10 cellular contexts compared by ENCODE assay signal in the genomic region with DNA sequence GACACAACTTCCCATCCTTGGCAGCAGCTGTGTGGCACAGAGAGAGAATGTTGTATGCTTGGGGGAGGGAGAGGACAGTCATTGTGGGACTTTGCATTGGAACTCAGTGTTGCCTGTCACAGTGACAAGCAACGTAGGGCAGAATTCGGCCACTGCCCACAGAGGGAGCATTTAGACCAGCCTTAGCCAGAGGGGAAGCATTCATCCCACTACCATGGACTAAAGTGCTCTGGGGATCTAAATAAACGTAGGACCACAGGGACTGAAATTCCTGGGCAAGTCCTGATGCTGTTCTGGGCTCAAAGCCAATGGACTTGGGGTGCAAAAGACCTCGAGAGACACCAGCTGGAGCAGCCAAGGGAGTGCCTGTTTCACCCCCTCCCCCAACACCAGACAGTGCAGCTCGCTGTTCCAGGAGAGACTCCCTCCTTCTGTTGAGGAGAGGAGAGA. TPM values are rescaled to one million over a fixed set of nuclear protein-coding genes. Genes with fewer than 3 reads are reported as not detected.
DNase-seq lines count a peak whose midpoint lies in the region; ATAC-seq and TF ChIP-seq lines count a peak whose summit lies in the region.
"Had no signal": no experiment of that assay in that cellular context is flagged by ENCODE, and none has a peak within 500 bp of the region (broad histone marks: within the 10 kb centered on the region; RNA-seq: fewer than 3 reads in every experiment).

No MANE protein-coding gene starts in this region.

- WGBS in ovary, 3 donors: 45 to 58% (median 48%) methylated on average over 5 of the region's 5 CpGs

- peak overlapping the region; percentile 78 for H3K27ac ChIP-seq in HL-60 (replicated peaks)
- H3K27ac ChIP-seq in ovary: peak overlapping the region; percentile 18 to 65

- H3K4me1 ChIP-seq in ovary (ENCODE audit: insufficient read depth): peaks cover 6% of the 10 kb centered on the region

- H3K27me3 ChIP-seq in HL-60 (ENCODE audit: insufficient read depth, poor library complexity, severe bottlenecking) (no peaks in the 10 kb centered on the region), ovary (no peaks in the 10 kb centered on the region)

- intact Hi-C loops in left cardiac atrium (cut with DNase I): no loop called here
- intact Hi-C loops in ovary (cut with DNase I): no loop called here

- TF ChIP-seq EP300 in ovary (IDR thresholded peaks at IDR 0.05): no peak

- DNase-seq in HL-60 (ENCODE audit: low read depth in 1 of 2, low spot score in 1 of 2) (peak in 1 of 2 experiments; percentile 4), anterior cingulate cortex (lab: John Stamatoyannopoulos, UW) (peak in 44 of 58 donors; percentile 0 to 90 (median 57)), left cardiac atrium (no peak), ovary (peak; percentile 20 to 50 (median 47)), NCI-H345 treated with DMSO at 0.1 percent for 48 hours (lab: John Stamatoyannopoulos, UW; ENCODE audit: unreplicated experiment) (no peak), Kasumi-1 (lab: John Stamatoyannopoulos, UW) (no peak)
- DNase-seq in stimulated activated CD4-positive, alpha-beta T cell treated with anti-CD3 and anti-CD28 coated beads, Interleukin-4, amount 100 ng/mL, for 1 hour: no peak
- DNase-seq: activated CD4-positive, CD25-positive, alpha-beta regulatory T cell; DMS153 had no signal

- no peaks in the 10 kb centered on the region for H3K9me3 ChIP-seq in ovary

- TF ChIP-seq POLR2A in ovary (IDR thresholded peaks at IDR 0.05): no peak

- no peak for TF ChIP-seq CTCF in HL-60 (IDR thresholded peaks at IDR 0.05; ENCODE audit: insufficient read depth, low read length)
- no peak for TF ChIP-seq CTCF in ovary (IDR thresholded peaks at IDR 0.05)

- ATAC-seq in left cardiac atrium (peak; percentile 60 to 72), HG03378 (IDR thresholded peaks at IDR 0.05; ENCODE audit: unreplicated experiment) (no peak)

- no peak overlapping the region for H3K4me3 ChIP-seq in HL-60 (replicated peaks; ENCODE audit: insufficient read depth, low read length)
- H3K4me3 ChIP-seq in ovary: no peak overlapping the region

- H3K36me3 ChIP-seq in ovary: no peaks in the 10 kb centered on the region

RNA-seq across cellular contexts. Expression of gene ABCA8, which starts 44.9 kb away (rescaled TPM):
- total RNA-seq in left cardiac atrium: 10 to 100 TPM; 72.2 to 80.6 TPM
- 100 to 1,000 TPM in 4 of 7 donors, 10 to 100 TPM in 3; 84.4 to 218 (median 110) TPM for total RNA-seq in ovary
- 10 to 100 TPM; 69.2 to 78.0 TPM for polyA plus RNA-seq in ovary

Comparison
In these comparisons a context has a peak if more than half of its experiments do, and no peak if none do; other contexts are left out.
1. DNase-seq: peak in anterior cingulate cortex (44 of 58) and ovary (5 of 5); none in left cardiac atrium (single experiment), stimulated activated CD4-positive, alpha-beta T cell treated with anti-CD3 and anti-CD28 coated beads, Interleukin-4, amount 100 ng/mL, for 1 hour (single experiment), NCI-H345 treated with DMSO at 0.1 percent for 48 hours (single experiment) and Kasumi-1 (0 of 2).